In genomic region chr1:154906621-154907081, GRCh38 we compare ENCODE assay signal across 8 cellular contexts. TPM values are rescaled to one million over a fixed set of nuclear protein-coding genes. Genes with fewer than 3 reads are reported as not detected.
A peak's percentile ranks its signal among the peaks of the same experiment; 100 is the strongest.
DNase-seq lines count a peak whose midpoint lies in the region; ATAC-seq and TF ChIP-seq lines count a peak whose summit lies in the region.
"Had no signal": no experiment of that assay in that cellular context is flagged by ENCODE, and none has a peak within 500 bp of the region (broad histone marks: within the 10 kb centered on the region; RNA-seq: fewer than 3 reads in every experiment).

No MANE protein-coding gene starts in this region.

- no peaks in the 10 kb centered on the region for H3K79me1 ChIP-seq in H9 (ENCODE audit: insufficient read depth, low read depth, low read length, poor library complexity, severe bottlenecking)

- peaks cover 7% of the 10 kb centered on the region for H3K9me3 ChIP-seq in H9 (ENCODE audit: control insufficient read depth, low read depth, low read length)
- no peaks in the 10 kb centered on the region for H3K9me3 ChIP-seq in gastrocnemius medialis

- no peak overlapping the region for H3T11ph ChIP-seq in H9 (ENCODE audit: low read length)

- H3K23me2 ChIP-seq in H9 (ENCODE audit: insufficient read length, low read depth, low read length, poor library complexity, severe bottlenecking) = no peaks in the 10 kb centered on the region

- H2BK120ac ChIP-seq in H9 (ENCODE audit: low read depth, low read length, poor library complexity, severe bottlenecking) = no peak overlapping the region

- peaks cover 3 to 18% (median 9%) of the 10 kb centered on the region in 3 experiments; a peak in 5 of 7 replicates for H3K36me3 Mint-ChIP-seq in H9 (ENCODE audit: insufficient read depth in 1 of 3, low read depth in 3 of 3)

- no peaks in the 10 kb centered on the region for H4K20me1 ChIP-seq in H9 (ENCODE audit: control insufficient read depth, insufficient read depth, insufficient read length)

- no peaks in the 10 kb centered on the region for H3K4me1 Mint-ChIP-seq in H9

- H2AK5ac ChIP-seq in H9 (ENCODE audit: insufficient read length, low read length) = no peak overlapping the region

- no peak overlapping the region for H4K8ac ChIP-seq in H9 (replicated peaks; ENCODE audit: insufficient read length, low read depth, low read length)

- H3K27ac ChIP-seq in H9 (ENCODE audit: insufficient read length, low read depth, low read length) (no peak overlapping the region), RWPE1 (no peak overlapping the region), gastrocnemius medialis (no peak overlapping the region)

- H4K91ac ChIP-seq in H9 (ENCODE audit: insufficient read length, low read depth, low read length) = no peak overlapping the region

- H3K14ac ChIP-seq in H9 (ENCODE audit: insufficient read depth, low read length) = no peak overlapping the region

- H3K4me2 ChIP-seq in H9 (ENCODE audit: insufficient read depth, insufficient read length, low read length) = no peak overlapping the region

- no peak overlapping the region for H3K9ac ChIP-seq in H9 (ENCODE audit: extremely low read depth, insufficient read length, low read length)

- no peak overlapping the region for H3K27ac Mint-ChIP-seq in H9

- peak; percentile 56 to 66 for ATAC-seq in gastrocnemius medialis

- no peak overlapping the region for H2BK5ac ChIP-seq in H9 (ENCODE audit: insufficient read length, low read length)

- TF ChIP-seq POLR2A in gastrocnemius medialis (IDR thresholded peaks at IDR 0.05) = no peak

- H3K56ac ChIP-seq in H9 (ENCODE audit: insufficient read length, low read depth, low read length) = no peak overlapping the region

- H3K4me3 ChIP-seq in fibroblast of villous mesenchyme (ENCODE audit: low read depth, low read length) (no peak overlapping the region), gastrocnemius medialis (no peak overlapping the region)

- POLR2A ChIA-PET in RWPE1 (lab: Yijun Ruan, JAX; ENCODE audit: low non-redundant PET) = no interaction called here

- H3K79me2 ChIP-seq in H9 (ENCODE audit: insufficient read depth, low read length) = no peaks in the 10 kb centered on the region

- no peak overlapping the region for H2AFZ ChIP-seq in H9 (ENCODE audit: low read length)

- no peaks in the 10 kb centered on the region for H3K36me3 ChIP-seq in gastrocnemius medialis

- H3K27me3 ChIP-seq in H9 (ENCODE audit: insufficient read depth, low read length) (no peaks in the 10 kb centered on the region), gastrocnemius medialis (no peaks in the 10 kb centered on the region)

- peak; percentile 50 for TF ChIP-seq CTCF in H9 (conservative IDR thresholded peaks at IDR 0.05)
- TF ChIP-seq CTCF in RWPE1 (conservative IDR thresholded peaks at IDR 0.05; ENCODE audit: low read depth) = peak; percentile 50
- TF ChIP-seq CTCF in fibroblast of villous mesenchyme (IDR thresholded peaks at IDR 0.05; ENCODE audit: insufficient read depth, low read depth, low read length) = peak; percentile 50
- peak in 3 of 5 experiments; percentile 54 to 56 (median 56) for TF ChIP-seq CTCF in gastrocnemius medialis (IDR thresholded peaks at IDR 0.05 in 4 of 5, conservative IDR thresholded peaks at IDR 0.05 in 1 of 5)

- no peak overlapping the region for H3K4ac ChIP-seq in H9 (ENCODE audit: low read depth, low read length)

- WGBS in H9 (ENCODE audit: extremely low coverage, insufficient read length, low lambda C conversion rate) = no CpG with 5 or more reads among the region's 7 CpGs

- no peak overlapping the region; a peak in 1 of 5 replicates for H3K4me3 Mint-ChIP-seq in H9

- DNase-seq in H9 = no peak
- DNase-seq in RWPE1 (ENCODE audit: low spot score) = peak; percentile 34
- peak; percentile 17 for DNase-seq in fibroblast of villous mesenchyme (ENCODE audit: low read depth)
- no peak for DNase-seq in gastrocnemius medialis
- no peak for DNase-seq in stimulated activated CD4-positive, alpha-beta T cell treated with anti-CD3 and anti-CD28 coated beads, Interleukin-4, amount 100 ng/mL, for 4 hours
- no peak for DNase-seq in T-helper 9 cell
- no peak for DNase-seq in amniotic stem cell (lab: John Stamatoyannopoulos, UW)
- DNase-seq: OCI-M1 had no signal

- H2BK20ac ChIP-seq in H9 (ENCODE audit: low read depth, low read length, poor library complexity, severe bottlenecking) = no peak overlapping the region

- H3K27me3 Mint-ChIP-seq in H9 (ENCODE audit: low read depth) = peaks cover 7% of the 10 kb centered on the region

- intact Hi-C loops in gastrocnemius medialis (cut with DNase I; ENCODE audit: low total_unique reads) = loop anchor here (5.0 kb wide), 1 partner anchor 181 kb away; no protein-coding TSS in a partner anchor

- no peak overlapping the region for H2BK15ac ChIP-seq in H9 (ENCODE audit: low read depth, low read length)

- H3K9me3 Mint-ChIP-seq in H9 = peaks cover 20 to 24% of the 10 kb centered on the region in 2 experiments

- H3K23ac ChIP-seq in H9 (ENCODE audit: insufficient read length, low read depth, low read length) = no peak overlapping the region

- H4K5ac ChIP-seq in H9 (ENCODE audit: insufficient read length, low read depth, low read length) = no peak overlapping the region

- H2BK12ac ChIP-seq in H9 (ENCODE audit: insufficient read length, low read depth, low read length) = no peak overlapping the region

- H3K4me1 ChIP-seq in H9 (ENCODE audit: insufficient read depth, low read length) (no peaks in the 10 kb centered on the region), gastrocnemius medialis (no peaks in the 10 kb centered on the region)

- H3K18ac ChIP-seq in H9 (ENCODE audit: insufficient read length, low read depth, low read length) = no peak overlapping the region

- in situ Hi-C loops in gastrocnemius medialis (cut with MboI; ENCODE audit: low sequenced_read_pairs in 4 of 4) = no loop called here

- CTCF ChIA-PET in RWPE1 (lab: Yijun Ruan, JAX) = interaction anchor here (0.7 to 1.4 kb wide), 2 partner anchors 153 to 180 kb away, joined by 3 read pairs; no protein-coding TSS in a partner anchor

RNA-seq across cellular contexts. Expression of gene PMVK, which starts 29.9 kb away (rescaled TPM):
- 26.3 and 30.2 TPM in 2 replicates for total RNA-seq in H9 (2021)
- 6.4 and 8.2 TPM in 2 replicates for total RNA-seq in fibroblast of villous mesenchyme
- total RNA-seq in gastrocnemius medialis = 1 to 10 TPM; 4.6 to 7.6 (median 6.1) TPM

RNA-seq across cellular contexts. Expression of gene KCNN3, which starts 36.6 kb away (rescaled TPM):
- total RNA-seq in H9 (2021) (0.83 TPM in 2 replicates), fibroblast of villous mesenchyme (not detected in 2 replicates), gastrocnemius medialis (10 to 100 TPM in 3 of 4 donors, 1 to 10 TPM in 1; 5.0 to 30.0 (median 20.8) TPM)

RNA-seq across cellular contexts. Expression of gene PBXIP1, which starts 49.2 kb away (rescaled TPM):
- 21.6 and 22.5 TPM in 2 replicates for total RNA-seq in H9 (2021)
- 52.2 and 54.1 TPM in 2 replicates for total RNA-seq in fibroblast of villous mesenchyme
- total RNA-seq in gastrocnemius medialis = 100 to 1,000 TPM; 126 to 171 (median 165) TPM

RNA-seq across cellular contexts. Expression of gene PYGO2, which starts 54.9 kb away (rescaled TPM):
- total RNA-seq in H9 (2021) (38.7 and 39.5 TPM in 2 replicates), fibroblast of villous mesenchyme (26.7 and 28.9 TPM in 2 replicates), gastrocnemius medialis (10 to 100 TPM; 12.6 to 22.7 (median 17.8) TPM)

Comparison
In these comparisons a context has a peak if more than half of its experiments do, and no peak if none do; other contexts are left out.
1. DNase-seq: peak in RWPE1 (single experiment) and fibroblast of villous mesenchyme (single experiment); none in H9 (single experiment), gastrocnemius medialis (0 of 2), stimulated activated CD4-positive, alpha-beta T cell treated with anti-CD3 and anti-CD28 coated beads, Interleukin-4, amount 100 ng/mL, for 4 hours (0 of 2), T-helper 9 cell (single experiment) and amniotic stem cell (single experiment).
2. Peak in every context shown above with its lines, with median percentiles within 50 percentile points of each other: CTCF ChIP-seq.